In the genomic region with DNA sequence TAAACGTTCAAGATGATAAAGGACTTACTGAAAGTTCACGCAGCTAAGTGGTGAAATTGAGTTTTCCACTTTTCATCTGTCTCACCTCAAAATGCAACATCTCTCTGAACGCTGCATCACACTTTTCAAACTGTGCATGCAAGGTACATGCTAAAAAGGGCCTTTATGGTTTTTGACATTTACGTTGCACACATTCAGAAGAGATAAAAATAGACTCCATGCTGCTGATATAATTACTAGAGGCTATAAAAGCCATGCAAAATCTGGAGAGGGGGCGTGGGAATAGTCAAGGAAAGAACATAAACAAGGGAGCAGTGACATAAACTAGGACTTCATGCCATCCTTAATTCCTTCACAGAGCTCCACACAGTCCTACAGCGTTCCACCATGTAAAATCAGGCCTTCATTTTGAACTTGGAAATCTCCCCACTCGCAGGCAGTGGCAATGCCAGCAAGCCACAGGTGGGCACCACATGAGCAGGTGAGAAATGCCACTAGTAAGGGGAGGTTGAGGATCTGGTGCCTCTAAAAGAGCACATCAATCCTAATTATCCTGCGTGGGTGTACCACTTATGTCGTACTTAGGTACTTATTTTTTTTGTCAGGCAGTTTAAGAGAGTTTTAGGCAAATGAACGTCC, we compare ENCODE assay signal across 12 cellular contexts.
DNase-seq lines count a peak whose midpoint lies in the region; ATAC-seq and TF ChIP-seq lines count a peak whose summit lies in the region.
"Had no signal": no experiment of that assay in that cellular context is flagged by ENCODE, and none has a peak within 500 bp of the region (broad histone marks: within the 10 kb centered on the region; RNA-seq: fewer than 3 reads in every experiment).

No MANE protein-coding gene starts in this region.

- H3K27me3 ChIP-seq in Karpas-422 (ENCODE audit: low read length) (no peaks in the 10 kb centered on the region), smooth muscle cell (ENCODE audit: low read depth) (no peaks in the 10 kb centered on the region), endodermal cell (ENCODE audit: control insufficient read depth, insufficient read depth, low read length, poor library complexity, severe bottlenecking) (peaks cover 38% of the 10 kb centered on the region)
- H3K27me3 ChIP-seq: ovary had no signal

- no peaks in the 10 kb centered on the region for H3K79me2 ChIP-seq in Karpas-422 (ENCODE audit: low read length)
- peaks cover 100% of the 10 kb centered on the region for H3K79me2 ChIP-seq in smooth muscle cell (ENCODE audit: low read depth)

- TF ChIP-seq CTCF in smooth muscle cell (IDR thresholded peaks at IDR 0.05; ENCODE audit: borderline replicate concordance, insufficient read depth, poor library complexity, severe bottlenecking): no peak
- TF ChIP-seq CTCF in endodermal cell (conservative IDR thresholded peaks at IDR 0.05): no peak

- H3K27ac Mint-ChIP-seq in endodermal cell: no peak overlapping the region

- peak; percentile 26 for ATAC-seq in GM18511 (IDR thresholded peaks at IDR 0.05; ENCODE audit: unreplicated experiment)
- ATAC-seq in activated CD4-positive, CD25-positive, alpha-beta regulatory T cell treated with anti-CD3 and anti-CD28 coated beads, Interleukin-2, amount 50 U/mL, for 24 hours: no peak

- DNase-seq in Karpas-422: no peak
- peak; percentile 41 for DNase-seq in globus pallidus (ENCODE audit: low spot score)
- DNase-seq in smooth muscle cell (lab: John Stamatoyannopoulos, UW; ENCODE audit: unreplicated experiment): no peak
- no peak for DNase-seq in stimulated activated CD8-positive, alpha-beta memory T cell treated with anti-CD3 and anti-CD28 coated beads, Interleukin-4, amount 100 ng/mL, for 48 hours
- no peak for DNase-seq in activated CD4-positive, alpha-beta T cell treated with anti-CD3 and anti-CD28 coated beads, Interleukin-2, amount 50 U/mL, for 4 hours
- DNase-seq in endodermal cell: no peak
- DNase-seq: Calu3; effector CD8-positive, alpha-beta T cell; NK-92 treated with Interleukin-12 subunit alpha and Interleukin-12 subunit beta, amount 100 ng/mL, for 24 hours had no signal

- H3K27me3 Mint-ChIP-seq in endodermal cell (ENCODE audit: insufficient read depth): peaks cover 56% of the 10 kb centered on the region

- no peaks in the 10 kb centered on the region for H3K36me3 ChIP-seq in Karpas-422 (ENCODE audit: insufficient read depth, low read length)
- no peaks in the 10 kb centered on the region for H3K36me3 ChIP-seq in smooth muscle cell (ENCODE audit: low read depth)
- no peaks in the 10 kb centered on the region for H3K36me3 ChIP-seq in endodermal cell (ENCODE audit: control insufficient read depth, insufficient read depth, low read length)
- H3K36me3 ChIP-seq: ovary had no signal

- H3K36me3 Mint-ChIP-seq in endodermal cell (ENCODE audit: low read depth): no peaks in the 10 kb centered on the region

- H3K9me3 ChIP-seq in Karpas-422 (ENCODE audit: low read length) (no peaks in the 10 kb centered on the region), smooth muscle cell (replicated peaks; ENCODE audit: low read depth) (no peaks in the 10 kb centered on the region), endodermal cell (ENCODE audit: control insufficient read depth, low read length) (no peaks in the 10 kb centered on the region)
- H3K9me3 ChIP-seq: ovary had no signal

- H3F3A ChIP-seq in smooth muscle cell (ENCODE audit: low read depth): peaks cover 13% of the 10 kb centered on the region

- WGBS in smooth muscle cell (ENCODE audit: low lambda C conversion rate): 56% methylated on average over 10 of the region's 10 CpGs
- 87% methylated on average over 5 to 10 of the region's 10 CpGs for WGBS in endodermal cell (ENCODE audit: insufficient coverage in 1 of 2, insufficient read length in 1 of 2), 2 experiments

- H3K4me3 ChIP-seq in Karpas-422 (ENCODE audit: low read length) (peak overlapping the region; percentile 56), smooth muscle cell (no peak overlapping the region), endodermal cell (ENCODE audit: low read length) (no peak overlapping the region)
- H3K4me3 ChIP-seq: ovary had no signal

- H3K9ac ChIP-seq in Karpas-422 (ENCODE audit: low read length) (peak overlapping the region; percentile 46), smooth muscle cell (ENCODE audit: low read depth) (no peak overlapping the region), endodermal cell (ENCODE audit: extremely low read depth, low read length, poor library complexity, severe bottlenecking) (no peak overlapping the region)

- peaks cover 42% of the 10 kb centered on the region for H3K4me1 Mint-ChIP-seq in endodermal cell

- H3K27ac ChIP-seq in Karpas-422 (ENCODE audit: low read length): no peak overlapping the region
- peak overlapping the region; percentile 72 for H3K27ac ChIP-seq in smooth muscle cell (ENCODE audit: low read depth)
- H3K27ac ChIP-seq in endodermal cell (ENCODE audit: low read depth, low read length): no peak overlapping the region
- H3K27ac ChIP-seq: ovary had no signal

- H4K20me1 ChIP-seq in Karpas-422 (ENCODE audit: insufficient read depth, low read depth, low read length) (no peaks in the 10 kb centered on the region), smooth muscle cell (ENCODE audit: low read depth) (peaks cover 54% of the 10 kb centered on the region)

- no peaks in the 10 kb centered on the region for H3K9me3 Mint-ChIP-seq in endodermal cell

- H3K4me3 Mint-ChIP-seq in endodermal cell: no peak overlapping the region

- H3K4me2 ChIP-seq in Karpas-422 (ENCODE audit: low read depth, low read length, poor library complexity, severe bottlenecking): peak overlapping the region; percentile 61
- peak overlapping the region; percentile 46 for H3K4me2 ChIP-seq in smooth muscle cell

- H2AFZ ChIP-seq in Karpas-422 (ENCODE audit: low read length) (0 out of 2 replicates have a peak overlapping the region, but pooled peaks have one; percentile 11), smooth muscle cell (ENCODE audit: low read depth) (no peak overlapping the region)

- H3K4me1 ChIP-seq in Karpas-422 (ENCODE audit: low read length) (peaks cover 31% of the 10 kb centered on the region), smooth muscle cell (ENCODE audit: low read depth) (peaks cover 39% of the 10 kb centered on the region), endodermal cell (ENCODE audit: control insufficient read depth, insufficient read depth, low read length) (peaks cover 10% of the 10 kb centered on the region)

- no peaks in the 10 kb centered on the region for H3K9me2 ChIP-seq in Karpas-422 (replicated peaks; ENCODE audit: insufficient read depth, low read length)
